Comparison of ENCODE assay signal across 8 cellular contexts in genomic region chr13:40207110-40207478, GRCh38.
DNase-seq lines count a peak whose midpoint lies in the region; ATAC-seq and TF ChIP-seq lines count a peak whose summit lies in the region.

No MANE protein-coding gene starts in this region.

- TF ChIP-seq CTCF in H9 (conservative IDR thresholded peaks at IDR 0.05), result no peak
- no peak for TF ChIP-seq CTCF in ovary (IDR thresholded peaks at IDR 0.05)

- no peaks in the 10 kb centered on the region for H4K20me1 ChIP-seq in H9 (ENCODE audit: control insufficient read depth, insufficient read depth, insufficient read length)

- peak overlapping the region; percentile 97 for H3K27ac Mint-ChIP-seq in activated T-helper 2 cell treated with anti-CD3 and anti-CD28 coated beads, Interferon-gamma antibody, Interleukin-2, Interleukin-4, amounts not matched to agents 10 μg/mL and 5 μg/mL and 100 μg/mL, durations not matched to agents 14 hours and 24 hours and 36 hours
- no peak overlapping the region for H3K27ac Mint-ChIP-seq in H9

- H4K8ac ChIP-seq in H9 (replicated peaks; ENCODE audit: insufficient read length, low read depth, low read length), result no peak overlapping the region

- H3K4ac ChIP-seq in H9 (ENCODE audit: low read depth, low read length), result no peak overlapping the region

- H3K14ac ChIP-seq in H9 (ENCODE audit: insufficient read depth, low read length), result no peak overlapping the region

- intact Hi-C loops in activated T-helper 2 cell treated with anti-CD3 and anti-CD28 coated beads, Interferon-gamma antibody, Interleukin-2, Interleukin-4, amounts not matched to agents 10 μg/mL and 5 μg/mL and 100 μg/mL, durations not matched to agents 14 hours and 24 hours and 36 hours (cut with micrococcal nuclease), result loop anchor here (2.0 kb wide), 2 partner anchors 18 to 104 kb away; no protein-coding TSS in a partner anchor
- intact Hi-C loops in ovary (cut with DNase I), result no loop called here

- no peak overlapping the region for H3K56ac ChIP-seq in H9 (ENCODE audit: insufficient read length, low read depth, low read length)

- H3K4me3 Mint-ChIP-seq in activated T-helper 2 cell treated with anti-CD3 and anti-CD28 coated beads, Interferon-gamma antibody, Interleukin-2, Interleukin-4, amounts not matched to agents 10 μg/mL and 5 μg/mL and 100 μg/mL, durations not matched to agents 14 hours and 24 hours and 36 hours (ENCODE audit: low read depth), result no peak overlapping the region
- no peak overlapping the region for H3K4me3 Mint-ChIP-seq in H9

- no CpG with 5 or more reads among the region's 5 CpGs for WGBS in H9 (ENCODE audit: extremely low coverage, insufficient read length, low lambda C conversion rate)
- 85 to 96% (median 95%) methylated on average over 5 of the region's 5 CpGs for WGBS in ovary, 3 donors

- H2BK12ac ChIP-seq in H9 (ENCODE audit: insufficient read length, low read depth, low read length), result no peak overlapping the region

- peaks cover 19% of the 10 kb centered on the region for H3K36me3 Mint-ChIP-seq in activated T-helper 2 cell treated with anti-CD3 and anti-CD28 coated beads, Interferon-gamma antibody, Interleukin-2, Interleukin-4, amounts not matched to agents 10 μg/mL and 5 μg/mL and 100 μg/mL, durations not matched to agents 14 hours and 24 hours and 36 hours (ENCODE audit: low read depth)
- H3K36me3 Mint-ChIP-seq in H9 (ENCODE audit: insufficient read depth in 1 of 3, low read depth in 3 of 3), result no peaks in the 10 kb centered on the region

- H3K23ac ChIP-seq in H9 (ENCODE audit: insufficient read length, low read depth, low read length), result no peak overlapping the region

- no peak overlapping the region for H2BK5ac ChIP-seq in H9 (ENCODE audit: insufficient read length, low read length)

- H3K27me3 ChIP-seq in H9 (ENCODE audit: insufficient read depth, low read length), result no peaks in the 10 kb centered on the region
- no peaks in the 10 kb centered on the region for H3K27me3 ChIP-seq in ovary

- H3K4me1 Mint-ChIP-seq in activated T-helper 2 cell treated with anti-CD3 and anti-CD28 coated beads, Interferon-gamma antibody, Interleukin-2, Interleukin-4, amounts not matched to agents 10 μg/mL and 5 μg/mL and 100 μg/mL, durations not matched to agents 14 hours and 24 hours and 36 hours (ENCODE audit: low read depth), result peaks cover 22% of the 10 kb centered on the region
- no peaks in the 10 kb centered on the region for H3K4me1 Mint-ChIP-seq in H9

- TF ChIP-seq EP300 in ovary (IDR thresholded peaks at IDR 0.05), result no peak

- H3K27ac ChIP-seq in H9 (ENCODE audit: insufficient read length, low read depth, low read length) (no peak overlapping the region), ovary (no peak overlapping the region)

- H3K9ac ChIP-seq in H9 (ENCODE audit: extremely low read depth, insufficient read length, low read length), result no peak overlapping the region

- no peak overlapping the region for H2BK20ac ChIP-seq in H9 (ENCODE audit: low read depth, low read length, poor library complexity, severe bottlenecking)

- H3K9me3 Mint-ChIP-seq in activated T-helper 2 cell treated with anti-CD3 and anti-CD28 coated beads, Interferon-gamma antibody, Interleukin-2, Interleukin-4, amounts not matched to agents 10 μg/mL and 5 μg/mL and 100 μg/mL, durations not matched to agents 14 hours and 24 hours and 36 hours, result peaks cover 14% of the 10 kb centered on the region
- H3K9me3 Mint-ChIP-seq in H9, result peaks cover 0 to 4% of the 10 kb centered on the region in 2 experiments; a peak in 1 of 5 replicates

- H3T11ph ChIP-seq in H9 (ENCODE audit: low read length), result no peak overlapping the region

- no peaks in the 10 kb centered on the region for H3K36me3 ChIP-seq in ovary

- no peak overlapping the region for H3K4me3 ChIP-seq in ovary

- no peak overlapping the region for H4K5ac ChIP-seq in H9 (ENCODE audit: insufficient read length, low read depth, low read length)

- no peak overlapping the region for H2BK15ac ChIP-seq in H9 (ENCODE audit: low read depth, low read length)

- no peak overlapping the region for H2AFZ ChIP-seq in H9 (ENCODE audit: low read length)

- H3K27me3 Mint-ChIP-seq in activated T-helper 2 cell treated with anti-CD3 and anti-CD28 coated beads, Interferon-gamma antibody, Interleukin-2, Interleukin-4, amounts not matched to agents 10 μg/mL and 5 μg/mL and 100 μg/mL, durations not matched to agents 14 hours and 24 hours and 36 hours (ENCODE audit: low read depth), result no peaks in the 10 kb centered on the region
- no peaks in the 10 kb centered on the region for H3K27me3 Mint-ChIP-seq in H9 (ENCODE audit: low read depth)

- TF ChIP-seq POLR2A in ovary (IDR thresholded peaks at IDR 0.05), result no peak

- ATAC-seq in GM19035 (IDR thresholded peaks at IDR 0.05; ENCODE audit: unreplicated experiment) (peak; percentile 70), HG03064 (IDR thresholded peaks at IDR 0.05; ENCODE audit: low read depth, unreplicated experiment) (peak; percentile 57), HG02970 (IDR thresholded peaks at IDR 0.05; ENCODE audit: low FRiP score, unreplicated experiment) (no peak)

- H2BK120ac ChIP-seq in H9 (ENCODE audit: low read depth, low read length, poor library complexity, severe bottlenecking), result no peak overlapping the region

- no peaks in the 10 kb centered on the region for H3K9me3 ChIP-seq in H9 (ENCODE audit: control insufficient read depth, low read depth, low read length)
- no peaks in the 10 kb centered on the region for H3K9me3 ChIP-seq in ovary

- DNase-seq in CD1c-positive myeloid dendritic cell (ENCODE audit: extremely low spot score), result peak; percentile 70
- DNase-seq in activated T-helper 2 cell treated with anti-CD3 and anti-CD28 coated beads, Interferon-gamma antibody, Interleukin-2, Interleukin-4, amounts not matched to agents 10 μg/mL and 5 μg/mL and 100 μg/mL, durations not matched to agents 14 hours and 24 hours and 36 hours (ENCODE audit: low spot score), result no peak
- no peak for DNase-seq in H9
- DNase-seq in ovary, result no peak
- DNase-seq in SW480 (ENCODE audit: low spot score), result no peak

- H3K4me1 ChIP-seq in H9 (ENCODE audit: insufficient read depth, low read length), result no peaks in the 10 kb centered on the region
- H3K4me1 ChIP-seq in ovary (ENCODE audit: insufficient read depth), result no peaks in the 10 kb centered on the region

- H3K18ac ChIP-seq in H9 (ENCODE audit: insufficient read length, low read depth, low read length), result no peak overlapping the region

- H3K79me2 ChIP-seq in H9 (ENCODE audit: insufficient read depth, low read length), result no peaks in the 10 kb centered on the region

- no peak overlapping the region for H3K4me2 ChIP-seq in H9 (ENCODE audit: insufficient read depth, insufficient read length, low read length)

- H3K79me1 ChIP-seq in H9 (ENCODE audit: insufficient read depth, low read depth, low read length, poor library complexity, severe bottlenecking), result no peaks in the 10 kb centered on the region

- no peak overlapping the region for H4K91ac ChIP-seq in H9 (ENCODE audit: insufficient read length, low read depth, low read length)

- no peaks in the 10 kb centered on the region for H3K23me2 ChIP-seq in H9 (ENCODE audit: insufficient read length, low read depth, low read length, poor library complexity, severe bottlenecking)

- no peak overlapping the region for H2AK5ac ChIP-seq in H9 (ENCODE audit: insufficient read length, low read length)
